Comparison of ENCODE assay signal across 8 cellular contexts in the genomic region with DNA sequence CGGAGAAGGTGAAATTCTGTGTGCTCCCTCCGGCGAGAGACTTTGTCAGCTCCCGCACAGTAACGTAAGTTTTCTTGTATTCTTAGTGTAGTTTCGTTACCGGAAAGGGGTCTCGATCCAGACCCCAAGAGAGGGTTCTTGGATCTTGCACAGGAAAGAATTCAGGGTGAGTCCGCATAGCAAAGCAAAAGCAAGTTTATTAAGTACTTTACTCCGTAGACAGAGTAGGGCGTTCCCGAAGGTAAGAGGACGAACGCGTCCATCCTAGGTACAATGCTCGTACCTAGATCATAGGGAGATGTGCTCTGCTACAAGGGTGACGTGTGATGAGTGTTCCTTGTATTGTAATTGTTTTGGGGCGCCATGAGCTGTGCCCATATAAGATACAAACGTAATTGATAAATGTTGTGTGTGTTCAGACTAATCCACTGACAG. TPM values are rescaled to one million over a fixed set of nuclear protein-coding genes. Genes with fewer than 3 reads are reported as not detected.
DNase-seq lines count a peak whose midpoint lies in the region; ATAC-seq and TF ChIP-seq lines count a peak whose summit lies in the region.

No MANE protein-coding gene starts in this region.

- H3K9ac ChIP-seq in Loucy (ENCODE audit: low read depth, low read length, poor library complexity, severe bottlenecking) (peak overlapping the region; percentile 96), colonic mucosa (ENCODE audit: low read depth in 2 of 2, low read length in 2 of 2) (peak overlapping the region; percentile 55 to 94), muscle layer of colon (ENCODE audit: low read length) (peak overlapping the region; percentile 97)

- peak overlapping the region; percentile 90 for H3K27ac ChIP-seq in colonic mucosa
- H3K27ac ChIP-seq in muscle layer of colon (ENCODE audit: low read depth, low read length): peak overlapping the region; percentile 25

- peaks cover 59% of the 10 kb centered on the region for H3K79me2 ChIP-seq in Loucy (ENCODE audit: insufficient read depth, low read length)

- peak overlapping the region; percentile 74 for H3K4me2 ChIP-seq in Loucy (ENCODE audit: low read depth, low read length, poor library complexity, severe bottlenecking)

- H3K4me1 ChIP-seq in Loucy (ENCODE audit: insufficient read depth, low read length, poor library complexity, severe bottlenecking): peaks cover 38% of the 10 kb centered on the region
- H3K4me1 ChIP-seq in colonic mucosa: peaks cover 20% of the 10 kb centered on the region
- H3K4me1 ChIP-seq in muscle layer of colon (ENCODE audit: insufficient read depth, low read length): peaks cover 33% of the 10 kb centered on the region

- ATAC-seq in GM21717 (IDR thresholded peaks at IDR 0.05; ENCODE audit: unreplicated experiment): peak; percentile 10

- H3K36me3 ChIP-seq in Loucy (ENCODE audit: insufficient read depth, low read length): no peaks in the 10 kb centered on the region; the same call in 1 of the 2 replicates
- no peaks in the 10 kb centered on the region for H3K36me3 ChIP-seq in colonic mucosa
- H3K36me3 ChIP-seq in muscle layer of colon (ENCODE audit: insufficient read depth, low read length): peaks cover 23% of the 10 kb centered on the region

- no peak for TF ChIP-seq CTCF in GM12865 (IDR thresholded peaks at IDR 0.05; ENCODE audit: insufficient read depth, low read depth, low read length, missing control alignments)
- no peak for TF ChIP-seq CTCF in Loucy (conservative IDR thresholded peaks at IDR 0.05; ENCODE audit: low read length)
- no peak for TF ChIP-seq CTCF in colonic mucosa (IDR thresholded peaks at IDR 0.05)

- DNase-seq in GM12865 (ENCODE audit: low read depth) (peak; percentile 33), colonic mucosa (no peak), medulla oblongata (ENCODE audit: extremely low spot score) (no peak), NCI-H2029 (lab: John Stamatoyannopoulos, UW) (no peak), HuH-7 (ENCODE audit: low spot score) (no peak)

- H3K4me3 ChIP-seq in GM12865 (ENCODE audit: low read depth, low read length) (peak overlapping the region; percentile 78), Loucy (ENCODE audit: low read length, poor library complexity, severe bottlenecking) (peak overlapping the region; percentile 88), colonic mucosa (peak overlapping the region; percentile 99), muscle layer of colon (ENCODE audit: low read depth in 1 of 2, low read length in 2 of 2) (peak overlapping the region; percentile 94)

- peaks cover 39% of the 10 kb centered on the region for H4K20me1 ChIP-seq in Loucy (ENCODE audit: insufficient read depth, low read length, poor library complexity, severe bottlenecking)

- H3F3A ChIP-seq in Loucy (ENCODE audit: low read depth): no peaks in the 10 kb centered on the region

- no peaks in the 10 kb centered on the region for H3K9me3 ChIP-seq in Loucy (ENCODE audit: insufficient read depth, low read depth, low read length)
- no peaks in the 10 kb centered on the region for H3K9me3 ChIP-seq in colonic mucosa
- no peaks in the 10 kb centered on the region for H3K9me3 ChIP-seq in muscle layer of colon (ENCODE audit: low read length)

- peak overlapping the region; percentile 96 for H2AFZ ChIP-seq in Loucy (ENCODE audit: low read length)

- no peaks in the 10 kb centered on the region for H3K9me2 ChIP-seq in Loucy (replicated peaks; ENCODE audit: low read depth, low read length)

- intact Hi-C loops in colonic mucosa (cut with DNase I): no loop called here

- H3K27me3 ChIP-seq in Loucy (ENCODE audit: insufficient read depth, low read length, poor library complexity, severe bottlenecking) (no peaks in the 10 kb centered on the region), colonic mucosa (no peaks in the 10 kb centered on the region), muscle layer of colon (ENCODE audit: control insufficient read depth in 1 of 2, insufficient read depth in 2 of 2, low read length in 2 of 2) (no peaks in the 10 kb centered on the region)

RNA-seq across cellular contexts. Expression of a gene that starts 0.3 kb away (rescaled TPM):
- total RNA-seq in colonic mucosa: 10 to 100 TPM; 15.8 to 27.4 TPM

RNA-seq across cellular contexts. Expression of a gene that starts 0.4 kb away (rescaled TPM):
- 100 to 1,000 TPM; 110 to 142 TPM for total RNA-seq in colonic mucosa

RNA-seq across cellular contexts. Expression of a gene that starts 29.1 kb away (rescaled TPM):
- total RNA-seq in colonic mucosa: 100 to 1,000 TPM; 219 to 709 TPM

RNA-seq across cellular contexts. Expression of a gene that starts 48.0 kb away (rescaled TPM):
- 10 to 100 TPM; 27.6 to 51.4 TPM for total RNA-seq in colonic mucosa

RNA-seq across cellular contexts. Expression of a gene that starts 55.3 kb away (rescaled TPM):
- total RNA-seq in colonic mucosa: 1 to 10 TPM; 2.2 to 2.7 TPM
